ENCODE assay signal across 25 cellular contexts in genomic region chrX:148823986-148824385, GRCh38.
DNase-seq lines count a peak whose midpoint lies in the region; ATAC-seq, FAIRE-seq and TF ChIP-seq lines count a peak whose summit lies in the region.
"Had no signal": no experiment of that assay in that cellular context is flagged by ENCODE, and none has a peak within 500 bp of the region (broad histone marks: within the 10 kb centered on the region; RNA-seq: fewer than 3 reads in every experiment).

No MANE protein-coding gene starts in this region.

- H2AFZ ChIP-seq in SK-N-SH (ENCODE audit: low read depth), result no peak overlapping the region
- no peak overlapping the region for H2AFZ ChIP-seq in GM12878 (ENCODE audit: control insufficient read depth, low read depth, low read length)

- 0% methylated on average over 2 of the region's 2 CpGs for WGBS in SK-N-SH (ENCODE audit: low lambda C conversion rate)
- 3% methylated on average over 2 of the region's 2 CpGs for WGBS in GM12878 (ENCODE audit: insufficient coverage, insufficient replicate concordance, low lambda C conversion rate, missing lambda C conversion rate)

- intact Hi-C loops in GM12878 (cut with micrococcal nuclease; ENCODE audit: unreplicated experiment), result no loop called here

- no peaks in the 10 kb centered on the region for H3K9me2 ChIP-seq in SK-N-SH

- TF ChIP-seq CTCF in SK-N-SH (IDR thresholded peaks at IDR 0.05) (no peak), GM12878 (IDR thresholded peaks at IDR 0.05 in 2 of 3, conservative IDR thresholded peaks at IDR 0.05 in 1 of 3; ENCODE audit: control insufficient read depth in 2 of 3, extremely low read depth in 1 of 3, insufficient read depth in 1 of 3, low read depth in 3 of 3, low read length in 3 of 3) (no peak)

- no peak for TF ChIP-seq EP300 in SK-N-SH (IDR thresholded peaks at IDR 0.05; ENCODE audit: borderline replicate concordance in 1 of 2, low read depth in 1 of 2, low read length in 1 of 2)
- no peak for TF ChIP-seq EP300 in Ishikawa (IDR thresholded peaks at IDR 0.05; ENCODE audit: borderline replicate concordance)
- TF ChIP-seq EP300 in GM12878 (IDR thresholded peaks at IDR 0.05; ENCODE audit: borderline replicate concordance in 1 of 2, control insufficient read depth in 1 of 2, low read depth in 2 of 2, low read length in 2 of 2), result no peak

- H3K4me1 ChIP-seq in SK-N-SH (ENCODE audit: control insufficient read depth in 1 of 2, insufficient read depth in 2 of 2, low read depth in 1 of 2, low read length in 1 of 2), result no peaks in the 10 kb centered on the region
- H3K4me1 ChIP-seq in GM12878 (ENCODE audit: control insufficient read depth, insufficient read depth, low read length), result no peaks in the 10 kb centered on the region
- H3K4me1 ChIP-seq: A549; BLaER1 treated with 17β-estradiol and CSF1 and Interleukin-3, amounts not matched to agents 10 nM and 100 nM had no signal

- no peak overlapping the region for H3K4me2 ChIP-seq in SK-N-SH
- H3K4me2 ChIP-seq in GM12878 (ENCODE audit: control insufficient read depth, insufficient read depth), result no peak overlapping the region
- H3K4me2 ChIP-seq: A549; BLaER1 treated with 17β-estradiol and CSF1 and Interleukin-3, amounts not matched to agents 10 nM and 100 nM had no signal

- SMC1A ChIA-PET in GM12878 (lab: Charles Lee; ENCODE audit: uncharacterized antibody, unreplicated experiment), result no interaction called here

- H3K36me3 ChIP-seq in SK-N-SH (replicated peaks in 1 of 2; ENCODE audit: control insufficient read depth in 1 of 2, insufficient read depth in 2 of 2, low read length in 1 of 2) (no peaks in the 10 kb centered on the region), GM12878 (ENCODE audit: control insufficient read depth in 2 of 2, insufficient read depth in 2 of 2, low read length in 1 of 2) (no peaks in the 10 kb centered on the region)

- POLR2A ChIA-PET in SK-N-SH (lab: Yijun Ruan, JAX), result no interaction called here
- POLR2A ChIA-PET in GM12878 (lab: Charles Lee), result no interaction called here

- FAIRE-seq in GM12878 (lab: Jason Lieb, UNC), result no peak
- FAIRE-seq: A549, GM12891, GM19239 had no signal

- H3K27me3 ChIP-seq in SK-N-SH (ENCODE audit: insufficient read depth) (no peaks in the 10 kb centered on the region), GM12878 (replicated peaks in 1 of 2; ENCODE audit: control insufficient read depth in 2 of 2, insufficient read depth in 2 of 2, low read length in 1 of 2) (no peaks in the 10 kb centered on the region)
- H3K27me3 ChIP-seq: BLaER1 treated with 17β-estradiol and CSF1 and Interleukin-3, amounts not matched to agents 10 nM and 100 nM had no signal

- no peak for TF ChIP-seq POLR2A in GM12878 (IDR thresholded peaks at IDR 0.05; ENCODE audit: low read depth, low read length)

- no peak overlapping the region for H3K27ac ChIP-seq in SK-N-SH (ENCODE audit: low read depth in 2 of 2, low read length in 1 of 2)
- no peak overlapping the region for H3K27ac ChIP-seq in GM12878 (ENCODE audit: control insufficient read depth, insufficient read depth)
- H3K27ac ChIP-seq: 22Rv1; A549; BLaER1 treated with 17β-estradiol and CSF1 and Interleukin-3, amounts not matched to agents 10 nM and 100 nM had no signal

- no peaks in the 10 kb centered on the region for H3K79me2 ChIP-seq in SK-N-SH (ENCODE audit: insufficient read depth)
- H3K79me2 ChIP-seq in GM12878 (ENCODE audit: control insufficient read depth, insufficient read depth, low read length), result no peaks in the 10 kb centered on the region

- DNase-seq in SK-N-SH (no peak), GM12878 (ENCODE audit: low read depth, low spot score) (no peak), left kidney (ENCODE audit: low read depth, low spot score) (peak; percentile 2), iPS-NIHi7 (ENCODE audit: extremely low spot score) (no peak)
- DNase-seq in stimulated activated naive CD4-positive, alpha-beta T cell treated with Interleukin-2 at 50 U/mL for 16 hours (lab: John Stamatoyannopoulos, UW), result no peak
- DNase-seq: AML-193; CD4-positive, alpha-beta memory T cell; CD4-positive, CD25-positive, alpha-beta regulatory T cell; CD8-positive, alpha-beta memory T cell; COR-L47; DMS 273 treated with DMSO at 0.1 percent for 48 hours; DMS153; DMS53; DMS79; DND-41; EL; GDM1 had no signal

- H3K4me3 ChIP-seq in SK-N-SH (ENCODE audit: low read depth in 2 of 2, low read length in 1 of 2), result no peak overlapping the region
- H3K4me3 ChIP-seq in GM12878, result no peak overlapping the region
- H3K4me3 ChIP-seq: A549; BLaER1 treated with 17β-estradiol and CSF1 and Interleukin-3, amounts not matched to agents 10 nM and 100 nM had no signal

- BruUV-seq in GM12878 (replicated peaks; lab: Mats Ljungman, UMichigan), result no TSS peak

- RAD21 ChIA-PET in GM12878 (lab: Charles Lee; ENCODE audit: unreplicated experiment), result no interaction called here

- no peak overlapping the region for H3K9ac ChIP-seq in SK-N-SH
- no peak overlapping the region for H3K9ac ChIP-seq in GM12878 (ENCODE audit: control insufficient read depth, insufficient read depth, low read length)
- H3K9ac ChIP-seq: BLaER1 treated with 17β-estradiol and CSF1 and Interleukin-3, amounts not matched to agents 10 nM and 100 nM had no signal

- in situ Hi-C loops in GM12878 (cut with MboI), result no loop called here

- H4K20me1 ChIP-seq in SK-N-SH (ENCODE audit: insufficient read depth) (no peaks in the 10 kb centered on the region), GM12878 (ENCODE audit: control insufficient read depth, insufficient read depth) (no peaks in the 10 kb centered on the region)

- H3F3A ChIP-seq in SK-N-SH (replicated peaks; ENCODE audit: insufficient read depth), result no peaks in the 10 kb centered on the region

- H3K9me3 ChIP-seq in SK-N-SH (no peaks in the 10 kb centered on the region), GM12878 (replicated peaks; ENCODE audit: control insufficient read depth, insufficient read depth, low read length) (no peaks in the 10 kb centered on the region)
- H3K9me3 ChIP-seq: A549 had no signal

- ATAC-seq in SK-N-SH treated with all-trans-retinoic acid at 6 μM for 48 hours (no peak), GM12878 (no peak), GM21576 (IDR thresholded peaks at IDR 0.05; ENCODE audit: unreplicated experiment) (no peak)
- ATAC-seq: A549 had no signal

- CTCF ChIA-PET in SK-N-SH (lab: Yijun Ruan, JAX) (no interaction called here), GM12878 (lab: Yijun Ruan, JAX) (no interaction called here)

- TF ChIP-seq RAD21 in SK-N-SH (IDR thresholded peaks at IDR 0.05; ENCODE audit: low read length) (no peak), Ishikawa (IDR thresholded peaks at IDR 0.05; ENCODE audit: low read depth) (no peak), GM12878 (IDR thresholded peaks at IDR 0.05; ENCODE audit: insufficient read depth, low read depth, low read length) (no peak)

TF ChIP-seq in SK-N-SH, 30 proteins besides CTCF, POLR2A, EP300 and RAD21 (continues in another document):
- no peak for TF ChIP-seq PBX3 (IDR thresholded peaks at IDR 0.05)

TF ChIP-seq in SK-N-SH treated with all-trans-retinoic acid at 6 μM for 48 hours, 23 proteins besides CTCF, POLR2A, EP300 and RAD21 (continues in another document):
- TF ChIP-seq POU6F1 (CRISPR knock-in tag; IDR thresholded peaks at IDR 0.05; ENCODE audit: borderline replicate concordance, low read depth) (no peak), RARB (CRISPR knock-in tag; IDR thresholded peaks at IDR 0.05) (no peak)

TF ChIP-seq in GM12878, 131 proteins besides CTCF, POLR2A, EP300 and RAD21:
- TF ChIP-seq REST (IDR thresholded peaks at IDR 0.05; ENCODE audit: low read depth, low read length) (peak; percentile 58; the same call in 1 of the 2 replicates), NR2C2 (IDR thresholded peaks at IDR 0.05; ENCODE audit: borderline replicate concordance, control insufficient read depth, insufficient read length, low read depth) (no peak), BMI1 (IDR thresholded peaks at IDR 0.05; ENCODE audit: borderline replicate concordance) (no peak), NBN (IDR thresholded peaks at IDR 0.05) (no peak), IRF5 (IDR thresholded peaks at IDR 0.05; ENCODE audit: borderline replicate concordance) (no peak)

Comparison
In these comparisons a context has a peak if more than half of its experiments do, and no peak if none do; other contexts are left out.
1. Of the 26 proteins assayed by ChIP-seq in both GM12878 and SK-N-SH: peak only in GM12878: none; only in SK-N-SH: none; in both: REST; in neither: 25.